In the genomic region with DNA sequence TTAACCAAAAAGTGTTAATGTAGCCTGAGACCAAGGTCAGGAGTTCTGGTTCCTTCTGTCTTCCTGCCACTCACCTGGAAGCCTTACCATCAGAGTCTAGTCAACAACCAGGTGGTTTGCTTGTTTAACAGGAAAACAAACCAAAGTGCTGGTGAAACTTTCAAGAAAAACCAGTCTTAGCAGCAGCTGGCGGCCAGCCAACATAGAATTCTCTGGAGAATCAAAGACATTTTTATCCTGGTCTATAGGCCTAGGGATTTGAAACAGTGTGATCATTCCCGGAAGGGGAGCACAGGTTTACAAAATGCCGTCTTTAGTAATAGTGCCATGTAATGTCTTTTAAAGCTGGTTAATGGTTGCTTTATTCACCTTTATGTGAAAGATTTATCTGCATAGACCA, we compare ENCODE assay signal across 21 cellular contexts.
DNase-seq lines count a peak whose midpoint lies in the region; FAIRE-seq and TF ChIP-seq lines count a peak whose summit lies in the region.
"Had no signal": no experiment of that assay in that cellular context is flagged by ENCODE, and none has a peak within 500 bp of the region (broad histone marks: within the 10 kb centered on the region; RNA-seq: fewer than 3 reads in every experiment).

No MANE protein-coding gene starts in this region.

- FAIRE-seq in RCC 7860 (lab: Jason Lieb, UNC), result no peak
- FAIRE-seq: HTR-8/SVneo had no signal

- no TSS peak for BruUV-seq in OCI-LY7 (replicated peaks; lab: Mats Ljungman, UMichigan)

- DNase-seq in DMS 273 (lab: John Stamatoyannopoulos, UW; ENCODE audit: unreplicated experiment) (peak; percentile 23), DMS 273 treated with DMSO at 0.1 percent for 48 hours (lab: John Stamatoyannopoulos, UW) (no peak), OCI-LY7 (ENCODE audit: low spot score) (no peak), choroid plexus epithelial cell (ENCODE audit: low read depth) (peak; percentile 28), stomach (peak; percentile 36), RCC 7860 (ENCODE audit: low spot score) (no peak), NCI-H526 treated with DMSO at 0.1 percent for 48 hours (lab: John Stamatoyannopoulos, UW) (no peak), HCEC 1CT (no peak)
- DNase-seq: activated CD8-positive, alpha-beta T cell treated with anti-CD3 and anti-CD28 coated beads, Interleukin-2, amount 10 ng/mL, durations not matched to agents 7 days and 5 days; activated naive CD4-positive, alpha-beta T cell treated with anti-CD3 and anti-CD28 coated beads, Interleukin-2, amount 10 ng/mL, durations not matched to agents 7 days and 5 days; activated T-cell treated with anti-CD3 and anti-CD28 coated beads, Interleukin-2, amount 50 U/mL, for 4 hours; aorta; DMS79; NCI-H2029; NCI-H526; spleen; stimulated activated CD8-positive, alpha-beta memory T cell treated with anti-CD3 and anti-CD28 coated beads, Interleukin-4, amount 100 ng/mL, for 48 hours had no signal

- TF ChIP-seq CTCF in OCI-LY7 (conservative IDR thresholded peaks at IDR 0.05; ENCODE audit: low read length) (no peak), choroid plexus epithelial cell (conservative IDR thresholded peaks at IDR 0.05; ENCODE audit: low read depth, low read length) (no peak), stomach (IDR thresholded peaks at IDR 0.05) (no peak)

- H3K36me3 ChIP-seq in OCI-LY7 (ENCODE audit: insufficient read depth, low read length), result no peaks in the 10 kb centered on the region
- H3K36me3 ChIP-seq in stomach, result no peaks in the 10 kb centered on the region
- H3K36me3 ChIP-seq: spleen, suprapubic skin had no signal

- H3K27me3 ChIP-seq in stomach, result no peaks in the 10 kb centered on the region
- H3K27me3 ChIP-seq: spleen, suprapubic skin had no signal

- 24 to 40% (median 28%) methylated on average over 3 of the region's 3 CpGs for WGBS in stomach, 5 donors

- intact Hi-C loops in OCI-LY7 (cut with micrococcal nuclease; ENCODE audit: unreplicated experiment) (no loop called here), stomach (cut with DNase I; ENCODE audit: low total_unique reads) (no loop called here)

- no peak overlapping the region for H3K4me3 ChIP-seq in OCI-LY7 (ENCODE audit: low read depth, low read length, poor library complexity, severe bottlenecking)
- H3K4me3 ChIP-seq in choroid plexus epithelial cell (ENCODE audit: low read depth, low read length), result no peak overlapping the region
- no peak overlapping the region for H3K4me3 ChIP-seq in stomach
- H3K4me3 ChIP-seq: coronary artery, spleen, suprapubic skin had no signal

- no peak for TF ChIP-seq POLR2A in stomach (IDR thresholded peaks at IDR 0.05)

- H4K20me1 ChIP-seq in OCI-LY7 (ENCODE audit: insufficient read depth, low read length), result no peaks in the 10 kb centered on the region

- H3K4me2 ChIP-seq in OCI-LY7 (ENCODE audit: low read length), result no peak overlapping the region

- peak overlapping the region; percentile 27; the same call in 1 of the 2 replicates for H2AFZ ChIP-seq in OCI-LY7 (ENCODE audit: low read length)

- H3K9me2 ChIP-seq in OCI-LY7 (ENCODE audit: insufficient read depth, low read length), result no peaks in the 10 kb centered on the region

- no peaks in the 10 kb centered on the region for H3K9me3 ChIP-seq in OCI-LY7 (ENCODE audit: low read length)
- no peaks in the 10 kb centered on the region for H3K9me3 ChIP-seq in stomach
- H3K9me3 ChIP-seq: spleen, suprapubic skin had no signal

- CTCF ChIA-PET in OCI-LY7 (lab: Charles Lee; ENCODE audit: unreplicated experiment), result interaction anchor here (1.0 kb wide), 1 partner anchor 60 kb away, joined by 3 read pairs; no protein-coding TSS in a partner anchor

- H3K4me1 ChIP-seq in OCI-LY7 (ENCODE audit: insufficient read depth, low read length, poor library complexity, severe bottlenecking), result peaks cover 10% of the 10 kb centered on the region
- H3K4me1 ChIP-seq in stomach, result no peaks in the 10 kb centered on the region
- H3K4me1 ChIP-seq: spleen, suprapubic skin had no signal

- H3K27ac ChIP-seq in OCI-LY7 (ENCODE audit: low read depth, low read length, poor library complexity, severe bottlenecking) (no peak overlapping the region), stomach (no peak overlapping the region)
- H3K27ac ChIP-seq: 22Rv1, coronary artery, spleen, suprapubic skin had no signal

- POLR2A ChIA-PET in OCI-LY7 (lab: Charles Lee), result interaction anchor here (0.6 to 2.6 kb wide), 9 partner anchors 11 to 1508 kb away, joined by 3 to 12 read pairs (median 4); no protein-coding TSS in a partner anchor

- H3K79me2 ChIP-seq in OCI-LY7 (ENCODE audit: insufficient read depth, low read depth, low read length), result no peaks in the 10 kb centered on the region

- TF ChIP-seq EP300 in stomach (IDR thresholded peaks at IDR 0.05), result no peak

Comparison
In these comparisons a context has a peak if more than half of its experiments do, and no peak if none do; other contexts are left out.
1. DNase-seq: peak in DMS 273 (single experiment), choroid plexus epithelial cell (single experiment) and stomach (single experiment); none in DMS 273 treated with DMSO at 0.1 percent for 48 hours (single experiment), OCI-LY7 (single experiment), RCC 7860 (single experiment), NCI-H526 treated with DMSO at 0.1 percent for 48 hours (single experiment) and HCEC 1CT (single experiment).